12 cellular contexts compared by ENCODE assay signal in the genomic region with DNA sequence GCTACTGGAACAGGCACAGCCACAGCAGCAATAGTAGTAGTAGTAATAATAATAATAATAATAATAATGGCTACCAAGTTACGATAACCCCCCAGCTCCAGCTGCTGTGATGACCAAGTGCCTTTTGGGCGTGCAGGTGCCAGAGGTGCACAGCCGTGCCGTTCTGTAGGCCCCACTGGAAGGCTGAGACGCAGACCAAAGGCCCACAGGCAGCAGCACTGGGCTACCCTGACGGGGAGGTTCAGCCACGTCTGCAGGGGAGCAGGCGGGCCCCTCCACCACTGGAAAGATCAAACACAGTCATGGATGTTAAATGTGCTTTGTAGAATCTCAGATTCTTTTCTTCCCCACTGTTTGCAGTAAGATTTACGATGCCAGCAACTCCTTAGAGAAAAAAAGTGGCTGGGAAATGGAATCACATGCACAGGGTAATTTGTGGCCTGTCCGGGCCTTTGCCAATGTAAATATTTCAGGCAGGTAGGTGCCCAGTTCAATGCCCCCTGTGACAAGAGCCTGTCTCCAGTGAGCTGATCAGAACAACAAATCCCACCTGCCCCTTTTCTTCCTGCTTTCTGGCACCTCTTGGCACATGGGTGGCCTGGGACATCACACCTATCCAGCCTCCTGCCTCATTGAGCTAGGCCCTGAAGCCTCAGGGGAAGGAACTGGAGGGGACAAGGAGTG. TPM values are rescaled to one million over a fixed set of nuclear protein-coding genes. Genes with fewer than 3 reads are reported as not detected.
A peak's percentile ranks its signal among the peaks of the same experiment; 100 is the strongest.
DNase-seq lines count a peak whose midpoint lies in the region; ATAC-seq and TF ChIP-seq lines count a peak whose summit lies in the region.
"Had no signal": no experiment of that assay in that cellular context is flagged by ENCODE, and none has a peak within 500 bp of the region (broad histone marks: within the 10 kb centered on the region; RNA-seq: fewer than 3 reads in every experiment).

No MANE protein-coding gene starts in this region.

- TF ChIP-seq CTCF in cardiac muscle cell (IDR thresholded peaks at IDR 0.05; ENCODE audit: low read depth, low read length): no peak
- no peak for TF ChIP-seq CTCF in RWPE2 (IDR thresholded peaks at IDR 0.05; ENCODE audit: poor library complexity, severe bottlenecking)
- no peak for TF ChIP-seq CTCF in upper lobe of left lung (IDR thresholded peaks at IDR 0.05)

- H2BK15ac ChIP-seq in mesenchymal stem cell (ENCODE audit: low read depth, poor library complexity, severe bottlenecking): no peak overlapping the region

- H2BK5ac ChIP-seq in mesenchymal stem cell (ENCODE audit: low read depth, low read length, poor library complexity, severe bottlenecking): no peak overlapping the region

- no peak overlapping the region for H3K4me2 ChIP-seq in mesenchymal stem cell (ENCODE audit: low read length, poor library complexity, severe bottlenecking)

- TF ChIP-seq POLR2A in upper lobe of left lung (IDR thresholded peaks at IDR 0.05): no peak

- no peak overlapping the region for H3K4me3 ChIP-seq in cardiac muscle cell
- H3K4me3 ChIP-seq in RWPE2 (ENCODE audit: severe bottlenecking): no peak overlapping the region
- no peak overlapping the region for H3K4me3 ChIP-seq in mesenchymal stem cell (ENCODE audit: insufficient read depth in 1 of 2, low read depth in 1 of 2, low read length in 2 of 2)
- no peak overlapping the region for H3K4me3 ChIP-seq in upper lobe of left lung

- H3K18ac ChIP-seq in mesenchymal stem cell (ENCODE audit: low read depth in 1 of 2, low read length in 2 of 2): no peak overlapping the region

- H2BK12ac ChIP-seq in mesenchymal stem cell (ENCODE audit: low read length in 2 of 2): no peak overlapping the region

- H2BK120ac ChIP-seq in mesenchymal stem cell (ENCODE audit: low read depth, low read length): no peak overlapping the region

- no peak overlapping the region for H4K8ac ChIP-seq in mesenchymal stem cell (ENCODE audit: low read length)

- no peak overlapping the region for H3K9ac ChIP-seq in mesenchymal stem cell (ENCODE audit: low read length)

- H3K14ac ChIP-seq in mesenchymal stem cell (ENCODE audit: low read length in 2 of 2): no peak overlapping the region

- WGBS in mesenchymal stem cell: 80% methylated on average over 7 of the region's 10 CpGs
- WGBS in upper lobe of left lung, 2 donors: 75 to 80% methylated on average over 8 to 10 of the region's 10 CpGs

- H3K79me1 ChIP-seq in mesenchymal stem cell (replicated peaks; ENCODE audit: low read length, poor library complexity, severe bottlenecking): peaks cover 6% of the 10 kb centered on the region

- H3K27ac ChIP-seq in cardiac muscle cell (peak overlapping the region; percentile 98), RWPE2 (ENCODE audit: poor library complexity, severe bottlenecking) (peak overlapping the region; percentile 95), mesenchymal stem cell (ENCODE audit: low read length, poor library complexity, severe bottlenecking) (no peak overlapping the region), upper lobe of left lung (peak overlapping the region in 3 of 4 donors; percentile 60 to 79 (median 66))

- H3K36me3 ChIP-seq in cardiac muscle cell (no peaks in the 10 kb centered on the region), RWPE2 (ENCODE audit: low read depth) (no peaks in the 10 kb centered on the region), mesenchymal stem cell (ENCODE audit: control insufficient read depth in 1 of 2, insufficient read depth in 2 of 2, low read depth in 1 of 2, low read length in 2 of 2) (no peaks in the 10 kb centered on the region), upper lobe of left lung (no peaks in the 10 kb centered on the region)

- H3K4me1 ChIP-seq in cardiac muscle cell (ENCODE audit: low read depth) (peaks cover 99% of the 10 kb centered on the region), RWPE2 (ENCODE audit: insufficient read depth, poor library complexity, severe bottlenecking) (peaks cover 78% of the 10 kb centered on the region), mesenchymal stem cell (ENCODE audit: control insufficient read depth, insufficient read depth, low read depth, low read length) (peaks cover 71% of the 10 kb centered on the region), upper lobe of left lung (peaks cover 69 to 81% (median 75%) of the 10 kb centered on the region in 4 donors)

- no peak for TF ChIP-seq EP300 in upper lobe of left lung (IDR thresholded peaks at IDR 0.05)

- ATAC-seq in RWPE2 (ENCODE audit: low read depth) (no peak), upper lobe of left lung (ENCODE audit: low FRiP score in 2 of 2) (no peak), GM21515 (IDR thresholded peaks at IDR 0.05; ENCODE audit: unreplicated experiment) (no peak)
- ATAC-seq: naive thymus-derived CD4-positive, alpha-beta T cell; stimulated activated effector memory CD8-positive, alpha-beta T cell treated with anti-CD3 and anti-CD28 coated beads, Interleukin-12 subunit alpha, Interleukin-12 subunit beta, amount 100 ng/mL, for 72 hours had no signal

- H3K9me3 ChIP-seq in cardiac muscle cell (ENCODE audit: low read depth) (no peaks in the 10 kb centered on the region), RWPE2 (ENCODE audit: severe bottlenecking) (no peaks in the 10 kb centered on the region), mesenchymal stem cell (ENCODE audit: control insufficient read depth, low read length) (no peaks in the 10 kb centered on the region), upper lobe of left lung (no peaks in the 10 kb centered on the region)

- peak overlapping the region; percentile 59 for H2AK5ac ChIP-seq in mesenchymal stem cell (ENCODE audit: low read length, severe bottlenecking)

- no peak overlapping the region for H3K23ac ChIP-seq in mesenchymal stem cell (ENCODE audit: low read length in 2 of 2)

- intact Hi-C loops in cardiac septum (cut with DNase I): no loop called here

- no peak overlapping the region for H3K4ac ChIP-seq in mesenchymal stem cell (ENCODE audit: low read depth in 1 of 2, low read length in 2 of 2)

- no peak overlapping the region for H2AFZ ChIP-seq in mesenchymal stem cell (ENCODE audit: low read depth, low read length)

- DNase-seq in cardiac muscle cell (ENCODE audit: low read depth in 1 of 2, low spot score in 1 of 2) (no peak), cardiac septum (ENCODE audit: low spot score) (no peak), RWPE2 (ENCODE audit: low spot score) (no peak), mesenchymal stem cell (no peak), upper lobe of left lung (no peak), cerebellum (ENCODE audit: low spot score) (no peak), HCEC 1CT (no peak)
- DNase-seq: GOT3; hippocampal formation; naive thymus-derived CD4-positive, alpha-beta T cell had no signal

- H3K27me3 ChIP-seq in cardiac muscle cell (no peaks in the 10 kb centered on the region), RWPE2 (ENCODE audit: insufficient read depth, poor library complexity, severe bottlenecking) (no peaks in the 10 kb centered on the region), mesenchymal stem cell (ENCODE audit: control insufficient read depth in 1 of 2, insufficient read depth in 1 of 2, low read length in 2 of 2) (peaks cover 21 to 45% of the 10 kb centered on the region in 2 experiments), upper lobe of left lung (no peaks in the 10 kb centered on the region)

- no peak overlapping the region for H4K91ac ChIP-seq in mesenchymal stem cell (ENCODE audit: low read length)

RNA-seq across cellular contexts. Expression of a gene that starts 32.6 kb away (rescaled TPM):
- total RNA-seq in cardiac muscle cell: 45.7 and 46.5 TPM in 2 replicates
- 38.2 and 39.6 TPM in 2 replicates for polyA plus RNA-seq in cardiac muscle cell
- total RNA-seq in cardiac septum: 21.4 TPM
- 1.1 TPM for polyA plus RNA-seq in mesenchymal stem cell (2013, experiment 1 of 2)
- 1.2 TPM for polyA plus RNA-seq in mesenchymal stem cell (2013, experiment 2 of 2)
- total RNA-seq in upper lobe of left lung: 10 to 100 TPM in 5 of 6 donors, 1 to 10 TPM in 1; 5.2 to 31.0 (median 20.4) TPM
- 11.3 TPM for total RNA-seq in cerebellum
